8 cellular contexts compared by ENCODE assay signal in genomic region chr3:133573054-133573628, GRCh38. TPM values are rescaled to one million over a fixed set of nuclear protein-coding genes. Genes with fewer than 3 reads are reported as not detected.
A peak's percentile ranks its signal among the peaks of the same experiment; 100 is the strongest.
DNase-seq lines count a peak whose midpoint lies in the region; ATAC-seq and TF ChIP-seq lines count a peak whose summit lies in the region.

No MANE protein-coding gene starts in this region.

- H3K4me3 ChIP-seq in GM12865 (ENCODE audit: low read depth, low read length) (peak overlapping the region; percentile 73), Panc1 (ENCODE audit: low read depth in 2 of 2, low read length in 2 of 2) (peak overlapping the region; percentile 61 to 88), adipocyte (ENCODE audit: low read length) (peak overlapping the region; percentile 99)

- H3K27ac ChIP-seq in Panc1 (ENCODE audit: low read length) = peak overlapping the region; percentile 97

- H3K36me3 ChIP-seq in Panc1 (ENCODE audit: control insufficient read depth, insufficient read depth, low read length) = peaks cover 25% of the 10 kb centered on the region
- H3K36me3 ChIP-seq in adipocyte (ENCODE audit: control insufficient read depth, insufficient read depth, low read length, severe bottlenecking) = peaks cover 25% of the 10 kb centered on the region

- no peaks in the 10 kb centered on the region for H3K9me3 ChIP-seq in Panc1 (ENCODE audit: control insufficient read depth, insufficient read depth, low read depth, low read length)
- H3K9me3 ChIP-seq in adipocyte (ENCODE audit: control insufficient read depth, low read length) = no peaks in the 10 kb centered on the region

- H3K27me3 ChIP-seq in Panc1 (ENCODE audit: control insufficient read depth, insufficient read depth, low read length) (no peaks in the 10 kb centered on the region), adipocyte (replicated peaks; ENCODE audit: control insufficient read depth, insufficient read depth, low read length) (no peaks in the 10 kb centered on the region)

- peak; percentile 66 for ATAC-seq in HG02623 (IDR thresholded peaks at IDR 0.05; ENCODE audit: unreplicated experiment)
- ATAC-seq in Panc1 = peak; percentile 93
- ATAC-seq in left ventricle myocardium superior = peak; percentile 94

- peak overlapping the region; percentile 98 for H3K9ac ChIP-seq in adipocyte (ENCODE audit: low read length)

- TF ChIP-seq CTCF in GM12865 (IDR thresholded peaks at IDR 0.05; ENCODE audit: insufficient read depth, low read depth, low read length, missing control alignments) (peak; percentile 16), Panc1 (IDR thresholded peaks at IDR 0.05) (no peak)

- CTCF ChIA-PET in Panc1 (lab: Charles Lee) = interaction anchor here (0.7 to 1.4 kb wide), 5 partner anchors 40 to 532 kb away, joined by 3 to 6 read pairs (median 3); no protein-coding TSS in a partner anchor

- DNase-seq in GM12865 (ENCODE audit: low read depth) = peak; percentile 100
- DNase-seq in Panc1 (ENCODE audit: low read depth, low spot score) = peak; percentile 99
- DNase-seq in adipocyte (ENCODE audit: low read depth) = peak; percentile 100
- peak; percentile 100 for DNase-seq in left ventricle myocardium superior
- DNase-seq in retina = peak; percentile 98
- DNase-seq in DMS 273 treated with DMSO at 0.1 percent for 48 hours (lab: John Stamatoyannopoulos, UW) = no peak
- DNase-seq in KG1 (lab: John Stamatoyannopoulos, UW) = no peak

- H3K4me1 ChIP-seq in Panc1 (ENCODE audit: control insufficient read depth, insufficient read depth, low read length) (peaks cover 37% of the 10 kb centered on the region), adipocyte (ENCODE audit: control insufficient read depth, insufficient read depth, low read length) (peaks cover 62% of the 10 kb centered on the region)

- BruUV-seq in Panc1 (replicated peaks; lab: Mats Ljungman, UMichigan) = no TSS peak

- POLR2A ChIA-PET in Panc1 (lab: Charles Lee) = interaction anchor here (0.5 to 1.8 kb wide), 4 partner anchors 11 to 316 kb away, joined by 3 to 6 read pairs (median 4); no protein-coding TSS in a partner anchor

- in situ Hi-C loops in Panc1 (cut with HindIII; ENCODE audit: low pct_unique_long_range_greater_than_20kb, low sequenced_read_pairs) = no loop called here

- intact Hi-C loops in Panc1 (cut with micrococcal nuclease; ENCODE audit: unreplicated experiment) = no loop called here
- intact Hi-C loops in left ventricle myocardium superior (cut with micrococcal nuclease) = loop anchor here (5.0 kb wide), 1 partner anchor 851 kb away; the partner anchor contains the start of gene NPHP3

RNA-seq across cellular contexts. Expression of gene CDV3, which starts 0.3 kb away (rescaled TPM):
- 506 TPM for total RNA-seq in Panc1 (2021; ENCODE audit: unreplicated experiment)
- 291 TPM for polyA plus RNA-seq in Panc1 (2012; ENCODE audit: insufficient read length)
- 159 TPM for total RNA-seq in left ventricle myocardium superior

Comparison
In these comparisons a context has a peak if more than half of its experiments do, and no peak if none do; other contexts are left out.
1. DNase-seq: peak in GM12865 (single experiment), Panc1 (single experiment), adipocyte (single experiment), left ventricle myocardium superior (single experiment) and retina (single experiment); none in DMS 273 treated with DMSO at 0.1 percent for 48 hours (single experiment) and KG1 (single experiment).
2. Peak in every context shown above with its lines, with median percentiles within 50 percentile points of each other: H3K4me3 ChIP-seq and ATAC-seq.